17 cellular contexts compared by ENCODE assay signal in genomic region chr2:38090928-38091327, GRCh38. TPM values are rescaled to one million over a fixed set of nuclear protein-coding genes. Genes with fewer than 3 reads are reported as not detected.
DNase-seq lines count a peak whose midpoint lies in the region; TF ChIP-seq lines count a peak whose summit lies in the region.
"Had no signal": no experiment of that assay in that cellular context is flagged by ENCODE, and none has a peak within 500 bp of the region (broad histone marks: within the 10 kb centered on the region; RNA-seq: fewer than 3 reads in every experiment).

No MANE protein-coding gene starts in this region.

- H2BK120ac ChIP-seq in mesenchymal stem cell (ENCODE audit: low read depth, low read length): peak overlapping the region; percentile 66

- H2BK5ac ChIP-seq in mesenchymal stem cell (ENCODE audit: low read depth, low read length, poor library complexity, severe bottlenecking): no peak overlapping the region

- TF ChIP-seq CTCF in PC-9 (conservative IDR thresholded peaks at IDR 0.05): no peak

- H3K18ac ChIP-seq in mesenchymal stem cell (ENCODE audit: low read depth in 1 of 2, low read length in 2 of 2): no peak overlapping the region

- H3K9me3 Mint-ChIP-seq in activated CD4-positive, alpha-beta memory T cell treated with anti-CD3 and anti-CD28 coated beads, Interleukin-2, amount 10 ng/mL, durations not matched to agents 7 days and 5 days: no peaks in the 10 kb centered on the region
- H3K9me3 Mint-ChIP-seq: CD8-positive, alpha-beta memory T cell had no signal

- no peak overlapping the region for H3K4me2 ChIP-seq in PC-9
- H3K4me2 ChIP-seq in mesenchymal stem cell (ENCODE audit: low read length, poor library complexity, severe bottlenecking): no peak overlapping the region

- no peak overlapping the region for H3K4ac ChIP-seq in mesenchymal stem cell (ENCODE audit: low read depth in 1 of 2, low read length in 2 of 2)

- peaks cover 2% of the 10 kb centered on the region for H3K36me3 Mint-ChIP-seq in activated CD4-positive, alpha-beta memory T cell treated with anti-CD3 and anti-CD28 coated beads, Interleukin-2, amount 10 ng/mL, durations not matched to agents 7 days and 5 days (ENCODE audit: low read depth)
- H3K36me3 Mint-ChIP-seq: CD4-positive, CD25-positive, alpha-beta regulatory T cell; CD8-positive, alpha-beta memory T cell had no signal

- no peak overlapping the region for H2AFZ ChIP-seq in PC-9
- H2AFZ ChIP-seq in mesenchymal stem cell (ENCODE audit: low read depth, low read length): no peak overlapping the region

- no TSS peak for BruUV-seq in PC-9 (replicated peaks; lab: Mats Ljungman, UMichigan)

- H3K14ac ChIP-seq in mesenchymal stem cell (ENCODE audit: low read length in 2 of 2): no peak overlapping the region

- POLR2A ChIA-PET in PC-9 (lab: Charles Lee; ENCODE audit: unreplicated experiment): no interaction called here
- POLR2A ChIA-PET in activated CD4-positive, alpha-beta memory T cell treated with anti-CD3 and anti-CD28 coated beads, Interleukin-2, amount 10 ng/mL, durations not matched to agents 7 days and 5 days (lab: Charles Lee): no interaction called here

- no peak overlapping the region for H2BK15ac ChIP-seq in mesenchymal stem cell (ENCODE audit: low read depth, poor library complexity, severe bottlenecking)

- WGBS in mesenchymal stem cell: 79% methylated on average over 5 of the region's 5 CpGs

- no peak overlapping the region for H4K8ac ChIP-seq in mesenchymal stem cell (ENCODE audit: low read length)

- peaks cover 33% of the 10 kb centered on the region for H3K27me3 Mint-ChIP-seq in activated CD4-positive, alpha-beta memory T cell treated with anti-CD3 and anti-CD28 coated beads, Interleukin-2, amount 10 ng/mL, durations not matched to agents 7 days and 5 days

- no peaks in the 10 kb centered on the region for H4K20me1 ChIP-seq in PC-9 (ENCODE audit: insufficient read depth)

- DNase-seq in NCI-H446 (lab: John Stamatoyannopoulos, UW): peak; percentile 31 to 73
- no peak for DNase-seq in PC-9
- no peak for DNase-seq in mesenchymal stem cell
- DNase-seq in activated CD4-positive, alpha-beta T cell treated with anti-CD3 and anti-CD28 coated beads, Interleukin-2, amount 50 U/mL, for 4 hours: no peak
- no peak for DNase-seq in dermis blood vessel endothelial cell
- DNase-seq in activated CD4-positive, alpha-beta memory T cell treated with anti-CD3 and anti-CD28 coated beads, Interleukin-2, amount 10 ng/mL, durations not matched to agents 7 days and 5 days: no peak
- DNase-seq: ACHN; BE2C; C1 segment of cervical spinal cord; CD4-positive, CD25-positive, alpha-beta regulatory T cell; CD8-positive, alpha-beta memory T cell; COR-L47; GDM1; GM23248 had no signal

- H2AK5ac ChIP-seq in mesenchymal stem cell (ENCODE audit: low read length, severe bottlenecking): no peak overlapping the region

- H3K27ac ChIP-seq in PC-9 (peak overlapping the region; percentile 92), mesenchymal stem cell (ENCODE audit: low read length, poor library complexity, severe bottlenecking) (no peak overlapping the region), stomach smooth muscle (ENCODE audit: low read length) (peak overlapping the region; percentile 58)

- H4K91ac ChIP-seq in mesenchymal stem cell (ENCODE audit: low read length): peak overlapping the region; percentile 34

- H3K27me3 ChIP-seq in PC-9 (ENCODE audit: insufficient read depth, low read depth) (no peaks in the 10 kb centered on the region), mesenchymal stem cell (ENCODE audit: control insufficient read depth in 1 of 2, insufficient read depth in 1 of 2, low read length in 2 of 2) (no peaks in the 10 kb centered on the region), stomach smooth muscle (ENCODE audit: control insufficient read depth in 1 of 2, insufficient read depth in 2 of 2, low read length in 2 of 2) (no peaks in the 10 kb centered on the region)
- H3K27me3 ChIP-seq: BE2C had no signal

- H3F3A ChIP-seq in PC-9 (ENCODE audit: insufficient read depth, low read depth): peaks cover 46% of the 10 kb centered on the region

- H3K4me3 Mint-ChIP-seq in activated CD4-positive, alpha-beta memory T cell treated with anti-CD3 and anti-CD28 coated beads, Interleukin-2, amount 10 ng/mL, durations not matched to agents 7 days and 5 days: no peak overlapping the region
- H3K4me3 Mint-ChIP-seq: CD4-positive, CD25-positive, alpha-beta regulatory T cell; CD8-positive, alpha-beta memory T cell had no signal

- H3K27ac Mint-ChIP-seq in activated CD4-positive, alpha-beta memory T cell treated with anti-CD3 and anti-CD28 coated beads, Interleukin-2, amount 10 ng/mL, durations not matched to agents 7 days and 5 days: no peak overlapping the region
- H3K27ac Mint-ChIP-seq: CD4-positive, CD25-positive, alpha-beta regulatory T cell; CD8-positive, alpha-beta memory T cell had no signal

- H3K4me3 ChIP-seq in PC-9 (no peak overlapping the region), mesenchymal stem cell (ENCODE audit: insufficient read depth in 1 of 2, low read depth in 1 of 2, low read length in 2 of 2) (no peak overlapping the region), stomach smooth muscle (ENCODE audit: low read length in 2 of 2) (no peak overlapping the region)
- H3K4me3 ChIP-seq: GM23248, HAP-1 had no signal

- intact Hi-C loops in PC-9 (cut with micrococcal nuclease; ENCODE audit: unreplicated experiment): loop anchor here (10.0 kb wide), 1 partner anchor 284 kb away; the partner anchor contains the start of gene ATL2

- H3K4me1 ChIP-seq in PC-9 (replicated peaks; ENCODE audit: insufficient read depth) (peaks cover 48% of the 10 kb centered on the region), mesenchymal stem cell (ENCODE audit: control insufficient read depth, insufficient read depth, low read depth, low read length) (peaks cover 15% of the 10 kb centered on the region), stomach smooth muscle (ENCODE audit: control insufficient read depth, insufficient read depth, low read length) (peaks cover 17% of the 10 kb centered on the region)
- H3K4me1 ChIP-seq: BE2C had no signal

- H3K23ac ChIP-seq in mesenchymal stem cell (ENCODE audit: low read length in 2 of 2): no peak overlapping the region

- H3K79me1 ChIP-seq in mesenchymal stem cell (replicated peaks; ENCODE audit: low read length, poor library complexity, severe bottlenecking): peaks cover 9% of the 10 kb centered on the region

- H3K9me2 ChIP-seq in PC-9 (ENCODE audit: insufficient read depth): no peaks in the 10 kb centered on the region

- H2BK12ac ChIP-seq in mesenchymal stem cell (ENCODE audit: low read length in 2 of 2): no peak overlapping the region

- no peaks in the 10 kb centered on the region for H3K9me3 ChIP-seq in PC-9 (ENCODE audit: insufficient read depth, low read depth)
- no peaks in the 10 kb centered on the region for H3K9me3 ChIP-seq in mesenchymal stem cell (ENCODE audit: control insufficient read depth, low read length)
- H3K9me3 ChIP-seq in stomach smooth muscle (ENCODE audit: control insufficient read depth in 2 of 2, low read length in 2 of 2): no peaks in the 10 kb centered on the region
- H3K9me3 ChIP-seq: BE2C, HAP-1 had no signal

- H3K9ac ChIP-seq in mesenchymal stem cell (ENCODE audit: low read length) (peak overlapping the region; percentile 80), stomach smooth muscle (ENCODE audit: low read length in 2 of 2) (no peak overlapping the region)

- CTCF ChIA-PET in PC-9 (lab: Charles Lee): interaction anchor here (1.1 kb wide), 1 partner anchor 14 kb away, joined by 4 read pairs; no protein-coding TSS in a partner anchor
- CTCF ChIA-PET in activated CD4-positive, alpha-beta memory T cell treated with anti-CD3 and anti-CD28 coated beads, Interleukin-2, amount 10 ng/mL, durations not matched to agents 7 days and 5 days (lab: Charles Lee): no interaction called here

- peaks cover 6% of the 10 kb centered on the region for H3K4me1 Mint-ChIP-seq in activated CD4-positive, alpha-beta memory T cell treated with anti-CD3 and anti-CD28 coated beads, Interleukin-2, amount 10 ng/mL, durations not matched to agents 7 days and 5 days
- H3K4me1 Mint-ChIP-seq: CD8-positive, alpha-beta memory T cell had no signal

- peaks cover 22% of the 10 kb centered on the region for H3K79me2 ChIP-seq in PC-9 (ENCODE audit: low read depth)

- H3K36me3 ChIP-seq in PC-9 (ENCODE audit: low read depth): no peaks in the 10 kb centered on the region
- H3K36me3 ChIP-seq in mesenchymal stem cell (ENCODE audit: control insufficient read depth in 1 of 2, insufficient read depth in 2 of 2, low read depth in 1 of 2, low read length in 2 of 2): no peaks in the 10 kb centered on the region
- H3K36me3 ChIP-seq in stomach smooth muscle (ENCODE audit: control insufficient read depth in 2 of 2, insufficient read depth in 2 of 2, low read length in 2 of 2): no peaks in the 10 kb centered on the region
- H3K36me3 ChIP-seq: BE2C, HAP-1 had no signal

RNA-seq across cellular contexts. Expression of gene CYP1B1, which starts 15.0 kb away (rescaled TPM):
- total RNA-seq in PC-9 (2021) (36.3 and 39.4 TPM in 2 replicates), dermis blood vessel endothelial cell (2.7 and 5.6 TPM in 2 replicates)
- polyA plus RNA-seq in mesenchymal stem cell (2013, experiment 1 of 2): 32.4 TPM
- 33.1 TPM for polyA plus RNA-seq in mesenchymal stem cell (2013, experiment 2 of 2)
- total RNA-seq in activated CD4-positive, alpha-beta memory T cell treated with anti-CD3 and anti-CD28 coated beads, Interleukin-2, amount 10 ng/mL, durations not matched to agents 7 days and 5 days: 10 to 100 TPM; 17.1 to 19.4 TPM
- total RNA-seq: CD4-positive, CD25-positive, alpha-beta regulatory T cell; HepG2 had no signal
- polyA plus RNA-seq: CD8-positive, alpha-beta memory T cell; HepG2 had no signal

Comparison
In these comparisons a context has a peak if more than half of its experiments do, and no peak if none do; other contexts are left out.
1. DNase-seq: peak in NCI-H446 (2 of 2); none in PC-9 (0 of 2), mesenchymal stem cell (single experiment), activated CD4-positive, alpha-beta T cell treated with anti-CD3 and anti-CD28 coated beads, Interleukin-2, amount 50 U/mL, for 4 hours (0 of 2), dermis blood vessel endothelial cell (single experiment) and activated CD4-positive, alpha-beta memory T cell treated with anti-CD3 and anti-CD28 coated beads, Interleukin-2, amount 10 ng/mL, durations not matched to agents 7 days and 5 days (single experiment).